Comparison of ENCODE assay signal across 1 cellular context in the genomic region with DNA sequence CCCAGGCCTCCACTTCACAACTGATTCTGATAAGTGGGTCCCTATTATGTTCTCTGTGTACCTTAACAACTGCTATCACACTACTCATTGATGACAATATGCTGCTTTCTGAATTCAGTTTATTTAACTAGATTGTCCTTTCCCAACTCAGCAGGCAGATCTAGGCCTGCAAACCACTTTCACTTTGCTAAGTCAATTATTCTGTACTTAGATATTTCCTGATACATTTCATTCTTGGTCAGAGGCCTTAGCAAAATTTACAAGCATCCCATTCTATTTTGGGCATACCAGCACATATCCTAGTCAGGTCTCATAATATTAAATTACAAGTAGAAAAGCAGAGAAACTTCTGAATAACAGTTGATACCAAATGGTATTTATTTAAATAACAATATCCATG.
TF ChIP-seq lines count a peak whose summit lies in the region.

No MANE protein-coding gene starts in this region.

TF ChIP-seq in WTC11, 78 proteins besides CTCF, POLR2A, EP300 and RAD21 (continued from another document):
- TF ChIP-seq, protein P1, sequence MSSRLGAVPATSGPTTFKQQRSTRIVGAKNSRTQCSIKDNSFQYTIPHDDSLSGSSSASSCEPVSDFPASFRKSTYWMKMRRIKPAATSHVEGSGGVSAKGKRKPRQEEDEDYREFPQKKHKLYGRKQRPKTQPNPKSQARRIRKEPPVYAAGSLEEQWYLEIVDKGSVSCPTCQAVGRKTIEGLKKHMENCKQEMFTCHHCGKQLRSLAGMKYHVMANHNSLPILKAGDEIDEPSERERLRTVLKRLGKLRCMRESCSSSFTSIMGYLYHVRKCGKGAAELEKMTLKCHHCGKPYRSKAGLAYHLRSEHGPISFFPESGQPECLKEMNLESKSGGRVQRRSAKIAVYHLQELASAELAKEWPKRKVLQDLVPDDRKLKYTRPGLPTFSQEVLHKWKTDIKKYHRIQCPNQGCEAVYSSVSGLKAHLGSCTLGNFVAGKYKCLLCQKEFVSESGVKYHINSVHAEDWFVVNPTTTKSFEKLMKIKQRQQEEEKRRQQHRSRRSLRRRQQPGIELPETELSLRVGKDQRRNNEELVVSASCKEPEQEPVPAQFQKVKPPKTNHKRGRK (CRISPR knock-in tag; IDR thresholded peaks at IDR 0.05; ENCODE audit: borderline replicate concordance), result no peak
- TF ChIP-seq, protein P2, sequence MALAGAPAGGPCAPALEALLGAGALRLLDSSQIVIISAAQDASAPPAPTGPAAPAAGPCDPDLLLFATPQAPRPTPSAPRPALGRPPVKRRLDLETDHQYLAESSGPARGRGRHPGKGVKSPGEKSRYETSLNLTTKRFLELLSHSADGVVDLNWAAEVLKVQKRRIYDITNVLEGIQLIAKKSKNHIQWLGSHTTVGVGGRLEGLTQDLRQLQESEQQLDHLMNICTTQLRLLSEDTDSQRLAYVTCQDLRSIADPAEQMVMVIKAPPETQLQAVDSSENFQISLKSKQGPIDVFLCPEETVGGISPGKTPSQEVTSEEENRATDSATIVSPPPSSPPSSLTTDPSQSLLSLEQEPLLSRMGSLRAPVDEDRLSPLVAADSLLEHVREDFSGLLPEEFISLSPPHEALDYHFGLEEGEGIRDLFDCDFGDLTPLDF (CRISPR knock-in tag; IDR thresholded peaks at IDR 0.05), result no peak
- TF ChIP-seq SMAD3 (CRISPR knock-in tag; IDR thresholded peaks at IDR 0.05; ENCODE audit: borderline replicate concordance), result no peak
